1 cellular context compared by ENCODE assay signal in genomic region chr16:31032736-31033708, GRCh38.
TF ChIP-seq lines count a peak whose summit lies in the region.

Gene STX4 (plus strand): TSS chr16:31033558. CDS start chr16:31033806, 248 bp downstream.

TF ChIP-seq in A549, 52 proteins besides CTCF, POLR2A, EP300 and RAD21 (continued from another document):
- TF ChIP-seq MAZ (IDR thresholded peaks at IDR 0.05; ENCODE audit: borderline replicate concordance, low read depth, low read length) (0 out of 2 replicates have a peak, but pooled peaks have one; percentile 71), EHMT2 (IDR thresholded peaks at IDR 0.05; ENCODE audit: low read depth) (no peak), HOXB13 (CRISPR knock-in tag; IDR thresholded peaks at IDR 0.05; ENCODE audit: low read depth) (peak; percentile 52; the same call in 1 of the 2 replicates), MAX (IDR thresholded peaks at IDR 0.05) (peak; percentile 95), E2F6 (IDR thresholded peaks at IDR 0.05; ENCODE audit: borderline replicate concordance, low read depth) (peak; percentile 93), ATOH8 (CRISPR knock-in tag; IDR thresholded peaks at IDR 0.05; ENCODE audit: low read depth) (no peak), USF2 (IDR thresholded peaks at IDR 0.05) (peak; percentile 99), FOXS1 (CRISPR knock-in tag; IDR thresholded peaks at IDR 0.05) (peak; percentile 46; the same call in 1 of the 2 replicates), NFE2L2 (conservative IDR thresholded peaks at IDR 0.05; ENCODE audit: low read length) (no peak), CHD2 (IDR thresholded peaks at IDR 0.05; ENCODE audit: low read length, partially characterized antibody) (no peak), SREBF2 (IDR thresholded peaks at IDR 0.05) (no peak), EHF (CRISPR knock-in tag; IDR thresholded peaks at IDR 0.05) (peak; percentile 78; the same call in 1 of the 2 replicates), CEBPB (IDR thresholded peaks at IDR 0.05) (0 out of 4 replicates have a peak, but pooled peaks of 1 of the 2 experiments have one; percentile 6)
